9 cellular contexts compared by ENCODE assay signal in genomic region chr12:80598004-80598606, GRCh38.
DNase-seq lines count a peak whose midpoint lies in the region; TF ChIP-seq lines count a peak whose summit lies in the region.
"Had no signal": no experiment of that assay in that cellular context is flagged by ENCODE, and none has a peak within 500 bp of the region (broad histone marks: within the 10 kb centered on the region; RNA-seq: fewer than 3 reads in every experiment).

No MANE protein-coding gene starts in this region.

- H3K4me1 Mint-ChIP-seq in activated T-helper 1 cell treated with anti-CD3 and anti-CD28 coated beads, Interleukin-12 subunit alpha, Interleukin-12 subunit beta, Interleukin-2, Interleukin-4 antibody, amounts not matched to agents 30 ng/mL and 10 ng/mL and 1 ng/mL, durations not matched to agents 14 hours and 24 hours and 36 hours (ENCODE audit: low read depth), result no peaks in the 10 kb centered on the region
- H3K4me1 Mint-ChIP-seq: activated B cell treated with CpG ODN at 0.5 μM for 24 hours had no signal

- H3K9me3 ChIP-seq in left ventricle myocardium inferior (replicated peaks) (no peaks in the 10 kb centered on the region), right atrium auricular region (no peaks in the 10 kb centered on the region)

- H3K27me3 ChIP-seq in left ventricle myocardium inferior (ENCODE audit: low read depth) (no peaks in the 10 kb centered on the region), right atrium auricular region (no peaks in the 10 kb centered on the region)

- TF ChIP-seq CTCF in left ventricle myocardium inferior (IDR thresholded peaks at IDR 0.05; ENCODE audit: borderline replicate concordance) (peak; percentile 45), right atrium auricular region (IDR thresholded peaks at IDR 0.05) (peak in 1 of 2 donors; percentile 50), fibroblast of villous mesenchyme (IDR thresholded peaks at IDR 0.05; ENCODE audit: insufficient read depth, low read depth, low read length) (peak; percentile 47)

- H3K9me3 Mint-ChIP-seq in activated T-helper 1 cell treated with anti-CD3 and anti-CD28 coated beads, Interleukin-12 subunit alpha, Interleukin-12 subunit beta, Interleukin-2, Interleukin-4 antibody, amounts not matched to agents 30 ng/mL and 10 ng/mL and 1 ng/mL, durations not matched to agents 14 hours and 24 hours and 36 hours, result no peaks in the 10 kb centered on the region
- H3K9me3 Mint-ChIP-seq: activated B cell treated with CpG ODN at 0.5 μM for 24 hours had no signal

- H3K27ac ChIP-seq in left ventricle myocardium inferior (replicated peaks) (no peak overlapping the region), right atrium auricular region (no peak overlapping the region)

- H3K36me3 Mint-ChIP-seq in activated T-helper 1 cell treated with anti-CD3 and anti-CD28 coated beads, Interleukin-12 subunit alpha, Interleukin-12 subunit beta, Interleukin-2, Interleukin-4 antibody, amounts not matched to agents 30 ng/mL and 10 ng/mL and 1 ng/mL, durations not matched to agents 14 hours and 24 hours and 36 hours (ENCODE audit: low read depth), result no peaks in the 10 kb centered on the region

- intact Hi-C loops in left ventricle myocardium inferior (cut with micrococcal nuclease), result loop anchor here (10.0 kb wide), 1 partner anchor 183 kb away; no protein-coding TSS in a partner anchor
- intact Hi-C loops in activated T-helper 1 cell treated with anti-CD3 and anti-CD28 coated beads, Interleukin-12 subunit alpha, Interleukin-12 subunit beta, Interleukin-2, Interleukin-4 antibody, amounts not matched to agents 30 ng/mL and 10 ng/mL and 1 ng/mL, durations not matched to agents 14 hours and 24 hours and 36 hours (cut with micrococcal nuclease), result no loop called here

- H3K36me3 ChIP-seq in left ventricle myocardium inferior (no peaks in the 10 kb centered on the region), right atrium auricular region (no peaks in the 10 kb centered on the region)

- H3K4me1 ChIP-seq in left ventricle myocardium inferior (no peaks in the 10 kb centered on the region), right atrium auricular region (no peaks in the 10 kb centered on the region)

- H3K27me3 Mint-ChIP-seq in activated T-helper 1 cell treated with anti-CD3 and anti-CD28 coated beads, Interleukin-12 subunit alpha, Interleukin-12 subunit beta, Interleukin-2, Interleukin-4 antibody, amounts not matched to agents 30 ng/mL and 10 ng/mL and 1 ng/mL, durations not matched to agents 14 hours and 24 hours and 36 hours (ENCODE audit: insufficient read depth), result no peaks in the 10 kb centered on the region
- H3K27me3 Mint-ChIP-seq: activated B cell treated with CpG ODN at 0.5 μM for 24 hours had no signal

- no peak overlapping the region for H3K4me3 ChIP-seq in left ventricle myocardium inferior
- no peak overlapping the region for H3K4me3 ChIP-seq in right atrium auricular region
- H3K4me3 ChIP-seq in fibroblast of villous mesenchyme (ENCODE audit: low read depth, low read length), result no peak overlapping the region

- no peak overlapping the region for H3K4me3 Mint-ChIP-seq in activated T-helper 1 cell treated with anti-CD3 and anti-CD28 coated beads, Interleukin-12 subunit alpha, Interleukin-12 subunit beta, Interleukin-2, Interleukin-4 antibody, amounts not matched to agents 30 ng/mL and 10 ng/mL and 1 ng/mL, durations not matched to agents 14 hours and 24 hours and 36 hours
- H3K4me3 Mint-ChIP-seq: activated B cell treated with CpG ODN at 0.5 μM for 24 hours had no signal

- H3K27ac Mint-ChIP-seq in activated T-helper 1 cell treated with anti-CD3 and anti-CD28 coated beads, Interleukin-12 subunit alpha, Interleukin-12 subunit beta, Interleukin-2, Interleukin-4 antibody, amounts not matched to agents 30 ng/mL and 10 ng/mL and 1 ng/mL, durations not matched to agents 14 hours and 24 hours and 36 hours, result no peak overlapping the region
- H3K27ac Mint-ChIP-seq: activated B cell treated with CpG ODN at 0.5 μM for 24 hours had no signal

- DNase-seq in left ventricle myocardium inferior (no peak), right atrium auricular region (ENCODE audit: low spot score) (no peak), RPMI8226 (peak; percentile 31), fibroblast of villous mesenchyme (ENCODE audit: low read depth) (peak; percentile 74), hepatic stellate cell (ENCODE audit: low spot score) (no peak), T-helper 9 cell (no peak), GOT3 (lab: John Stamatoyannopoulos, UW) (no peak)
- no peak for DNase-seq in activated T-helper 1 cell treated with anti-CD3 and anti-CD28 coated beads, Interleukin-12 subunit alpha, Interleukin-12 subunit beta, Interleukin-2, Interleukin-4 antibody, amounts not matched to agents 30 ng/mL and 10 ng/mL and 1 ng/mL, durations not matched to agents 14 hours and 24 hours and 36 hours (ENCODE audit: low spot score)
- DNase-seq: activated B cell treated with CpG ODN at 0.5 μM for 24 hours had no signal

Comparison
In these comparisons a context has a peak if more than half of its experiments do, and no peak if none do; other contexts are left out.
1. DNase-seq: peak in RPMI8226 (single experiment) and fibroblast of villous mesenchyme (single experiment); none in left ventricle myocardium inferior (single experiment), right atrium auricular region (single experiment), activated T-helper 1 cell treated with anti-CD3 and anti-CD28 coated beads, Interleukin-12 subunit alpha, Interleukin-12 subunit beta, Interleukin-2, Interleukin-4 antibody, amounts not matched to agents 30 ng/mL and 10 ng/mL and 1 ng/mL, durations not matched to agents 14 hours and 24 hours and 36 hours (single experiment), hepatic stellate cell (single experiment), T-helper 9 cell (single experiment) and GOT3 (single experiment).